9 cellular contexts compared by ENCODE assay signal in genomic region chr1:96865731-96866684, GRCh38.
DNase-seq lines count a peak whose midpoint lies in the region; ATAC-seq and TF ChIP-seq lines count a peak whose summit lies in the region.
"Had no signal": no experiment of that assay in that cellular context is flagged by ENCODE, and none has a peak within 500 bp of the region (broad histone marks: within the 10 kb centered on the region; RNA-seq: fewer than 3 reads in every experiment).

No MANE protein-coding gene starts in this region.

- intact Hi-C loops in left ventricle myocardium inferior (cut with micrococcal nuclease), result no loop called here
- intact Hi-C loops in stomach (cut with DNase I; ENCODE audit: low total_unique reads), result no loop called here

- no peak overlapping the region for H3K4me3 Mint-ChIP-seq in WTC11

- ATAC-seq in HG02981 (IDR thresholded peaks at IDR 0.05; ENCODE audit: unreplicated experiment), result peak; percentile 44
- ATAC-seq in WTC11, result no peak
- no peak for ATAC-seq in HG03439 (IDR thresholded peaks at IDR 0.05; ENCODE audit: unreplicated experiment)

- H3K9me3 ChIP-seq in left ventricle myocardium inferior (replicated peaks) (peaks cover 21% of the 10 kb centered on the region), stomach (peaks cover 0 to 2% (median 0%) of the 10 kb centered on the region in 4 donors)

- WGBS in stomach, 5 donors, result 52 to 61% (median 58%) methylated on average over 3 of the region's 3 CpGs

- no peaks in the 10 kb centered on the region for H3K9me3 Mint-ChIP-seq in WTC11

- no peaks in the 10 kb centered on the region for H3K36me3 ChIP-seq in left ventricle myocardium inferior
- no peaks in the 10 kb centered on the region for H3K36me3 ChIP-seq in stomach

- no peak for TF ChIP-seq EP300 in stomach (IDR thresholded peaks at IDR 0.05)

- TF ChIP-seq CTCF in left ventricle myocardium inferior (IDR thresholded peaks at IDR 0.05; ENCODE audit: borderline replicate concordance), result no peak
- TF ChIP-seq CTCF in stomach (IDR thresholded peaks at IDR 0.05), result no peak
- no peak for TF ChIP-seq CTCF in WTC11 (IDR thresholded peaks at IDR 0.05)

- no peak for TF ChIP-seq POLR2A in stomach (IDR thresholded peaks at IDR 0.05)

- H3K4me3 ChIP-seq in left ventricle myocardium inferior (no peak overlapping the region), stomach (no peak overlapping the region)

- H3K27me3 Mint-ChIP-seq in WTC11 (ENCODE audit: low read depth), result no peaks in the 10 kb centered on the region; the same call in 1 of the 2 replicates

- CTCF ChIA-PET in WTC11 (lab: Charles Lee), result no interaction called here

- no peaks in the 10 kb centered on the region for H3K27me3 ChIP-seq in left ventricle myocardium inferior (ENCODE audit: low read depth)
- H3K27me3 ChIP-seq in stomach, result no peaks in the 10 kb centered on the region

- no peaks in the 10 kb centered on the region for H3K4me1 ChIP-seq in left ventricle myocardium inferior
- peaks cover 0 to 8% (median 0%) of the 10 kb centered on the region in 4 donors for H3K4me1 ChIP-seq in stomach

- POLR2A ChIA-PET in WTC11 (lab: Charles Lee), result no interaction called here

- peak overlapping the region; percentile 68 for H3K27ac ChIP-seq in left ventricle myocardium inferior (replicated peaks)
- H3K27ac ChIP-seq in stomach, result peak overlapping the region in 4 of 5 donors; percentile 53 to 75 (median 58)

- H3K4me1 Mint-ChIP-seq in WTC11, result no peaks in the 10 kb centered on the region

- no peak overlapping the region for H3K27ac Mint-ChIP-seq in WTC11

- no peaks in the 10 kb centered on the region for H3K36me3 Mint-ChIP-seq in WTC11

- DNase-seq in amniotic stem cell (lab: John Stamatoyannopoulos, UW) (peak; percentile 61), left ventricle myocardium inferior (no peak), stomach (no peak), NCI-H2227 (lab: John Stamatoyannopoulos, UW; ENCODE audit: unreplicated experiment) (no peak), NCI-H2171 (lab: John Stamatoyannopoulos, UW) (no peak), WTC11 (ENCODE audit: low spot score) (no peak)
- DNase-seq: activated gamma-delta T cell had no signal

TF ChIP-seq in WTC11, 78 proteins besides CTCF, POLR2A, EP300 and RAD21:
- no peak for TF ChIP-seq ETV6 (CRISPR knock-in tag; IDR thresholded peaks at IDR 0.05)
- no peak for TF ChIP-seq HMGA2 (CRISPR knock-in tag; IDR thresholded peaks at IDR 0.05)
